14 cellular contexts compared by ENCODE assay signal in genomic region chr11:115291391-115291744, GRCh38.
A peak's percentile ranks its signal among the peaks of the same experiment; 100 is the strongest.
DNase-seq lines count a peak whose midpoint lies in the region; TF ChIP-seq lines count a peak whose summit lies in the region.
"Had no signal": no experiment of that assay in that cellular context is flagged by ENCODE, and none has a peak within 500 bp of the region (broad histone marks: within the 10 kb centered on the region; RNA-seq: fewer than 3 reads in every experiment).

No MANE protein-coding gene starts in this region.

- peak overlapping the region; percentile 29 for H3K4me2 ChIP-seq in neural cell (ENCODE audit: low read length)
- H3K4me2 ChIP-seq: A549 had no signal

- no peak overlapping the region for H3K4me3 ChIP-seq in cardiac muscle cell
- H3K4me3 ChIP-seq in left ventricle myocardium inferior, result no peak overlapping the region
- H3K4me3 ChIP-seq in neural cell (ENCODE audit: low read length), result peak overlapping the region; percentile 32
- H3K4me3 ChIP-seq: A549, SJCRH30 had no signal

- intact Hi-C loops in left ventricle myocardium inferior (cut with micrococcal nuclease), result no loop called here

- DNase-seq in cardiac muscle cell (ENCODE audit: low read depth in 1 of 2, low spot score in 1 of 2) (no peak), left ventricle myocardium inferior (no peak), endothelial cell (ENCODE audit: low spot score) (no peak), NCI-H526 treated with DMSO at 0.1 percent for 48 hours (lab: John Stamatoyannopoulos, UW) (no peak), NCI-H1436 (lab: John Stamatoyannopoulos, UW) (no peak)
- no peak for DNase-seq in activated effector memory CD4-positive, alpha-beta T cell treated with anti-CD3 and anti-CD28 coated beads, Interleukin-2, amount 50 U/mL, for 16 hours
- DNase-seq: CD4-positive, CD25-positive, alpha-beta regulatory T cell; H7; Karpas-422; NCI-H226; NCI-H82; SJCRH30 had no signal

- TF ChIP-seq RAD21 in neural cell (conservative IDR thresholded peaks at IDR 0.05), result no peak

- peak overlapping the region; percentile 50 for H3K9ac ChIP-seq in neural cell (ENCODE audit: low read length)

- H4K20me1 ChIP-seq in neural cell (ENCODE audit: insufficient read depth), result no peaks in the 10 kb centered on the region

- H3K27ac ChIP-seq in cardiac muscle cell (peak overlapping the region; percentile 8), left ventricle myocardium inferior (replicated peaks) (no peak overlapping the region), neural cell (ENCODE audit: low read length) (peak overlapping the region; percentile 82)
- H3K27ac ChIP-seq: A549, SJCRH30 had no signal

- H3K36me3 ChIP-seq in cardiac muscle cell (no peaks in the 10 kb centered on the region), left ventricle myocardium inferior (no peaks in the 10 kb centered on the region), neural cell (ENCODE audit: insufficient read depth, low read length) (no peaks in the 10 kb centered on the region)
- H3K36me3 ChIP-seq: SJCRH30 had no signal

- H3F3A ChIP-seq in neural cell (ENCODE audit: insufficient read depth, low read length, poor library complexity, severe bottlenecking), result no peaks in the 10 kb centered on the region

- no peaks in the 10 kb centered on the region for H3K9me2 ChIP-seq in neural cell (ENCODE audit: insufficient read depth, low read length)

- H3K36me3 Mint-ChIP-seq in endothelial cell (ENCODE audit: low read depth, unreplicated experiment), result no peaks in the 10 kb centered on the region
- H3K36me3 Mint-ChIP-seq: CD4-positive, CD25-positive, alpha-beta regulatory T cell had no signal

- H3K27ac Mint-ChIP-seq in endothelial cell (ENCODE audit: unreplicated experiment), result peak overlapping the region; percentile 97

- no peaks in the 10 kb centered on the region for H3K9me3 ChIP-seq in cardiac muscle cell (ENCODE audit: low read depth)
- no peaks in the 10 kb centered on the region for H3K9me3 ChIP-seq in left ventricle myocardium inferior (replicated peaks)
- no peaks in the 10 kb centered on the region for H3K9me3 ChIP-seq in neural cell (ENCODE audit: low read length)
- H3K9me3 ChIP-seq: A549, SJCRH30 had no signal

- H3K4me1 ChIP-seq in cardiac muscle cell (ENCODE audit: low read depth) (peaks cover 39% of the 10 kb centered on the region), left ventricle myocardium inferior (peaks cover 24% of the 10 kb centered on the region)
- H3K4me1 ChIP-seq: SJCRH30 had no signal

- H3K27me3 ChIP-seq in cardiac muscle cell (no peaks in the 10 kb centered on the region), left ventricle myocardium inferior (ENCODE audit: low read depth) (no peaks in the 10 kb centered on the region), neural cell (ENCODE audit: insufficient read depth, low read depth, low read length) (no peaks in the 10 kb centered on the region)
- H3K27me3 ChIP-seq: SJCRH30 had no signal

- TF ChIP-seq CTCF in cardiac muscle cell (IDR thresholded peaks at IDR 0.05; ENCODE audit: low read depth, low read length) (no peak), left ventricle myocardium inferior (IDR thresholded peaks at IDR 0.05; ENCODE audit: borderline replicate concordance) (no peak), endothelial cell (IDR thresholded peaks at IDR 0.05; ENCODE audit: unreplicated experiment) (no peak), neural cell (IDR thresholded peaks at IDR 0.05; ENCODE audit: poor library complexity, severe bottlenecking) (no peak)

- H3K27me3 Mint-ChIP-seq in endothelial cell (ENCODE audit: unreplicated experiment), result peaks cover 8% of the 10 kb centered on the region

- peak overlapping the region; percentile 15 for H2AFZ ChIP-seq in neural cell (ENCODE audit: low read depth, low read length)

- no peaks in the 10 kb centered on the region for H3K9me3 Mint-ChIP-seq in endothelial cell (ENCODE audit: unreplicated experiment)

- no peak for TF ChIP-seq EP300 in neural cell (conservative IDR thresholded peaks at IDR 0.05; ENCODE audit: poor library complexity, severe bottlenecking)

- H3K79me2 ChIP-seq in neural cell (replicated peaks; ENCODE audit: insufficient read depth, low read length), result no peaks in the 10 kb centered on the region

- peaks cover 50% of the 10 kb centered on the region for H3K4me1 Mint-ChIP-seq in endothelial cell (ENCODE audit: unreplicated experiment)
- H3K4me1 Mint-ChIP-seq: CD4-positive, CD25-positive, alpha-beta regulatory T cell had no signal

- no peak overlapping the region for H3K4me3 Mint-ChIP-seq in endothelial cell (ENCODE audit: unreplicated experiment)
- H3K4me3 Mint-ChIP-seq: CD4-positive, CD25-positive, alpha-beta regulatory T cell had no signal

TF ChIP-seq in neural cell, 6 proteins besides CTCF, POLR2A, EP300 and RAD21:
- no peak for TF ChIP-seq MXI1 (conservative IDR thresholded peaks at IDR 0.05; ENCODE audit: poor library complexity, severe bottlenecking)
- no peak for TF ChIP-seq REST (IDR thresholded peaks at IDR 0.05; ENCODE audit: borderline replicate concordance)
- TF ChIP-seq EZH2 (IDR thresholded peaks at IDR 0.05; ENCODE audit: borderline replicate concordance, insufficient read depth, low read length, poor library complexity, severe bottlenecking), result no peak
- TF ChIP-seq POLR2AphosphoS5 (IDR thresholded peaks at IDR 0.05), result no peak
- TF ChIP-seq TAF1 (IDR thresholded peaks at IDR 0.05; ENCODE audit: low read depth), result no peak
- TF ChIP-seq SMC3 (conservative IDR thresholded peaks at IDR 0.05; ENCODE audit: poor library complexity), result no peak
TF ChIP-seq in neural cell: peak in this region for 0.
